ENCODE assay signal across 8 cellular contexts in genomic region chrX:75522565-75523411, GRCh38. TPM values are rescaled to one million over a fixed set of nuclear protein-coding genes. Genes with fewer than 3 reads are reported as not detected.
A peak's percentile ranks its signal among the peaks of the same experiment; 100 is the strongest.
DNase-seq lines count a peak whose midpoint lies in the region; ATAC-seq and TF ChIP-seq lines count a peak whose summit lies in the region.

TSS of gene ZDHHC15 (minus strand) at chrX:75523037. CDS start at chrX:75523024, 13 bp downstream.

- no peak for TF ChIP-seq EP300 in upper lobe of left lung (IDR thresholded peaks at IDR 0.05)

- H3K27me3 Mint-ChIP-seq in GM23338 (ENCODE audit: insufficient read depth, low read depth, poor library complexity): peaks cover 2% of the 10 kb centered on the region
- no peaks in the 10 kb centered on the region for H3K27me3 Mint-ChIP-seq in activated naive CD8-positive, alpha-beta T cell treated with anti-CD3 and anti-CD28 coated beads for 36 hours

- DNase-seq in GM23338 (ENCODE audit: low spot score) (peak; percentile 73), RWPE1 (ENCODE audit: low spot score) (peak; percentile 1), heart right ventricle (peak; percentile 43 to 60), upper lobe of left lung (peak; percentile 57 to 88), Karpas-422 (no peak)
- peak; percentile 65 for DNase-seq in activated naive CD8-positive, alpha-beta T cell treated with anti-CD3 and anti-CD28 coated beads for 36 hours

- peak within 1 kb of the TSS; percentile 90; the same call in 1 of the 2 replicates for H2AFZ ChIP-seq in GM23338
- H2AFZ ChIP-seq in parathyroid adenoma: peak within 1 kb of the TSS; percentile 78
- H2AFZ ChIP-seq in Karpas-422 (ENCODE audit: low read length): no peak within 1 kb of the TSS

- peak within 1 kb of the TSS; percentile 96 for H3K4me3 Mint-ChIP-seq in GM23338
- peak within 1 kb of the TSS; percentile 84 for H3K4me3 Mint-ChIP-seq in activated naive CD8-positive, alpha-beta T cell treated with anti-CD3 and anti-CD28 coated beads for 36 hours

- ATAC-seq in GM23338 (peak; percentile 97), heart right ventricle (peak; percentile 87 to 100 (median 97)), upper lobe of left lung (ENCODE audit: low FRiP score in 2 of 2) (peak; percentile 92 to 95), HG02852 (IDR thresholded peaks at IDR 0.05; ENCODE audit: unreplicated experiment) (no peak)

- H3K4me1 ChIP-seq in GM23338 (ENCODE audit: insufficient read depth) (peaks cover 13% of the 10 kb centered on the region; the same call in 1 of the 2 replicates), heart right ventricle (peaks cover 0 to 12% (median 0%) of the 10 kb centered on the region in 9 donors), parathyroid adenoma (no peaks in the 10 kb centered on the region), upper lobe of left lung (no peaks in the 10 kb centered on the region), Karpas-422 (ENCODE audit: low read length) (no peaks in the 10 kb centered on the region)

- no peaks in the 10 kb centered on the region for H4K20me1 ChIP-seq in GM23338 (replicated peaks; ENCODE audit: insufficient read depth)
- H4K20me1 ChIP-seq in Karpas-422 (ENCODE audit: insufficient read depth, low read depth, low read length): no peaks in the 10 kb centered on the region

- H3K27me3 ChIP-seq in GM23338 (ENCODE audit: insufficient read depth) (no peaks in the 10 kb centered on the region), heart right ventricle (no peaks in the 10 kb centered on the region), parathyroid adenoma (ENCODE audit: control insufficient read depth, insufficient read depth, low read length) (no peaks in the 10 kb centered on the region), upper lobe of left lung (no peaks in the 10 kb centered on the region), Karpas-422 (ENCODE audit: low read length) (no peaks in the 10 kb centered on the region)

- H3K27ac ChIP-seq in GM23338 (ENCODE audit: low read depth): no peak within 1 kb of the TSS; the same call in 1 of the 2 replicates
- H3K27ac ChIP-seq in RWPE1: no peak within 1 kb of the TSS
- H3K27ac ChIP-seq in heart right ventricle: peak within 1 kb of the TSS in 9 of 10 donors; percentile 50 to 83 (median 68)
- H3K27ac ChIP-seq in parathyroid adenoma: no peak within 1 kb of the TSS
- peak within 1 kb of the TSS; percentile 37 to 79 (median 60) for H3K27ac ChIP-seq in upper lobe of left lung
- H3K27ac ChIP-seq in Karpas-422 (ENCODE audit: low read length): no peak within 1 kb of the TSS

- CTCF ChIA-PET in RWPE1 (lab: Yijun Ruan, JAX): interaction anchor here (0.6 kb wide), 1 partner anchor 147 kb away, joined by 3 read pairs; no protein-coding TSS in a partner anchor

- no peaks in the 10 kb centered on the region for H3F3A ChIP-seq in GM23338 (replicated peaks; ENCODE audit: low read depth)

- H3K79me2 ChIP-seq in GM23338 (replicated peaks; ENCODE audit: insufficient read depth) (peaks cover 8% of the 10 kb centered on the region), parathyroid adenoma (no peaks in the 10 kb centered on the region), Karpas-422 (ENCODE audit: low read length) (no peaks in the 10 kb centered on the region)

- H3K4me3 ChIP-seq in GM23338: peak within 1 kb of the TSS; percentile 66
- H3K4me3 ChIP-seq in heart right ventricle: peak within 1 kb of the TSS; percentile 14 to 71 (median 58)
- peak within 1 kb of the TSS; percentile 61 for H3K4me3 ChIP-seq in parathyroid adenoma (ENCODE audit: low read depth, low read length)
- peak within 1 kb of the TSS; percentile 19 to 58 (median 45) for H3K4me3 ChIP-seq in upper lobe of left lung
- no peak within 1 kb of the TSS for H3K4me3 ChIP-seq in Karpas-422 (ENCODE audit: low read length)

- H3K9ac ChIP-seq in parathyroid adenoma (no peak within 1 kb of the TSS), Karpas-422 (ENCODE audit: low read length) (no peak within 1 kb of the TSS)

- no peaks in the 10 kb centered on the region; the same call in 2 of the 3 replicates for H3K36me3 Mint-ChIP-seq in GM23338 (ENCODE audit: low read depth)
- H3K36me3 Mint-ChIP-seq in activated naive CD8-positive, alpha-beta T cell treated with anti-CD3 and anti-CD28 coated beads for 36 hours: no peaks in the 10 kb centered on the region

- H3K9me3 ChIP-seq in heart right ventricle: peaks cover 0 to 9% (median 0%) of the 10 kb centered on the region in 11 donors
- H3K9me3 ChIP-seq in parathyroid adenoma (ENCODE audit: control insufficient read depth, low read length): no peaks in the 10 kb centered on the region
- H3K9me3 ChIP-seq in upper lobe of left lung: no peaks in the 10 kb centered on the region
- H3K9me3 ChIP-seq in Karpas-422 (ENCODE audit: low read length): no peaks in the 10 kb centered on the region

- peaks cover 23% of the 10 kb centered on the region for H3K4me1 Mint-ChIP-seq in GM23338
- peaks cover 13% of the 10 kb centered on the region for H3K4me1 Mint-ChIP-seq in activated naive CD8-positive, alpha-beta T cell treated with anti-CD3 and anti-CD28 coated beads for 36 hours

- no peak for TF ChIP-seq CTCF in GM23338 (conservative IDR thresholded peaks at IDR 0.05; ENCODE audit: low read depth in 2 of 2)
- TF ChIP-seq CTCF in RWPE1 (conservative IDR thresholded peaks at IDR 0.05; ENCODE audit: low read depth): no peak
- peak in 2 of 9 donors; percentile 15 to 21 for TF ChIP-seq CTCF in heart right ventricle (IDR thresholded peaks at IDR 0.05)
- TF ChIP-seq CTCF in parathyroid adenoma (IDR thresholded peaks at IDR 0.05): no peak
- TF ChIP-seq CTCF in upper lobe of left lung (IDR thresholded peaks at IDR 0.05): peak in 1 of 6 experiments; percentile 42

- WGBS in heart right ventricle, 2 donors: 0 to 1% methylated on average over 38 to 43 of the region's 43 CpGs
- 1 to 51% methylated on average over 16 to 27 of the region's 43 CpGs for WGBS in upper lobe of left lung, 2 donors

- H3K9me2 ChIP-seq in GM23338 (ENCODE audit: insufficient read depth) (no peaks in the 10 kb centered on the region), Karpas-422 (replicated peaks; ENCODE audit: insufficient read depth, low read length) (no peaks in the 10 kb centered on the region)

- intact Hi-C loops in heart right ventricle (cut with DNase I): loop anchor here in 2 of 10 donors (5.0 to 10.0 kb wide), 2 partner anchors 72 to 75 kb away; no protein-coding TSS in a partner anchor

- no peaks in the 10 kb centered on the region for H3K9me3 Mint-ChIP-seq in GM23338
- H3K9me3 Mint-ChIP-seq in activated naive CD8-positive, alpha-beta T cell treated with anti-CD3 and anti-CD28 coated beads for 36 hours: no peaks in the 10 kb centered on the region

- TF ChIP-seq POLR2A in upper lobe of left lung (IDR thresholded peaks at IDR 0.05): peak in 2 of 4 donors; percentile 26 to 28

- POLR2A ChIA-PET in RWPE1 (lab: Yijun Ruan, JAX; ENCODE audit: low non-redundant PET): no interaction called here

- H3K27ac Mint-ChIP-seq in GM23338: peak within 1 kb of the TSS; percentile 94
- peak within 1 kb of the TSS; percentile 71 for H3K27ac Mint-ChIP-seq in activated naive CD8-positive, alpha-beta T cell treated with anti-CD3 and anti-CD28 coated beads for 36 hours

- H3K36me3 ChIP-seq in GM23338 (ENCODE audit: insufficient read depth) (no peaks in the 10 kb centered on the region), heart right ventricle (no peaks in the 10 kb centered on the region), parathyroid adenoma (ENCODE audit: control insufficient read depth, insufficient read depth, low read length) (no peaks in the 10 kb centered on the region), upper lobe of left lung (no peaks in the 10 kb centered on the region), Karpas-422 (ENCODE audit: insufficient read depth, low read length) (no peaks in the 10 kb centered on the region)

- H3K4me2 ChIP-seq in GM23338 (peak within 1 kb of the TSS; percentile 83), parathyroid adenoma (ENCODE audit: low read length) (peak within 1 kb of the TSS; percentile 69), Karpas-422 (ENCODE audit: low read depth, low read length, poor library complexity, severe bottlenecking) (no peak within 1 kb of the TSS)

TF ChIP-seq in GM23338, 12 proteins besides CTCF, POLR2A, EP300 and RAD21:
- TF ChIP-seq ZNF331 (CRISPR knock-in tag; IDR thresholded peaks at IDR 0.05; ENCODE audit: low read depth) (no peak), POLR2AphosphoS5 (IDR thresholded peaks at IDR 0.05; ENCODE audit: low read depth) (peak; percentile 61)

RNA-seq across cellular contexts. Expression of gene ZDHHC15, which starts in this region (rescaled TPM):
- total RNA-seq in GM23338 (2014; rRNA removed; shearing (Covaris generic)): 4.3 and 4.7 TPM in 2 replicates
- polyA plus RNA-seq in GM23338 (2016; fragmentation: Nextera tagmentation; extraction: Ambion mirVana) (2.8 and 3.4 TPM in 2 replicates), heart right ventricle (1 to 10 TPM; 1.2 TPM)
- under 1 TPM; 0.30 to 0.49 TPM for total RNA-seq in activated naive CD8-positive, alpha-beta T cell treated with anti-CD3 and anti-CD28 coated beads for 36 hours
- total RNA-seq in heart right ventricle (1 to 10 TPM; 2.3 to 4.4 (median 2.9) TPM), upper lobe of left lung (1 to 10 TPM in 5 of 6 donors, under 1 TPM in 1; 0.11 to 2.1 (median 1.8) TPM)
- not detected in 2 replicates for total RNA-seq in Karpas-422 (2014; rRNA removed; shearing (Covaris generic); ENCODE audit: low replicate concordance)

Comparison
In these comparisons a context has a peak if more than half of its experiments do, and no peak if none do; other contexts are left out.
1. Peak in DNase-seq in activated naive CD8-positive, alpha-beta T cell treated with anti-CD3 and anti-CD28 coated beads for 36 hours; RNA of the gene not detected or under 1 TPM.
2. H3K27ac ChIP-seq: peak in heart right ventricle (9 of 10) and upper lobe of left lung (4 of 4); none in GM23338 (single experiment), RWPE1 (single experiment), parathyroid adenoma (single experiment) and Karpas-422 (single experiment).